8 cellular contexts compared by ENCODE assay signal in the genomic region with DNA sequence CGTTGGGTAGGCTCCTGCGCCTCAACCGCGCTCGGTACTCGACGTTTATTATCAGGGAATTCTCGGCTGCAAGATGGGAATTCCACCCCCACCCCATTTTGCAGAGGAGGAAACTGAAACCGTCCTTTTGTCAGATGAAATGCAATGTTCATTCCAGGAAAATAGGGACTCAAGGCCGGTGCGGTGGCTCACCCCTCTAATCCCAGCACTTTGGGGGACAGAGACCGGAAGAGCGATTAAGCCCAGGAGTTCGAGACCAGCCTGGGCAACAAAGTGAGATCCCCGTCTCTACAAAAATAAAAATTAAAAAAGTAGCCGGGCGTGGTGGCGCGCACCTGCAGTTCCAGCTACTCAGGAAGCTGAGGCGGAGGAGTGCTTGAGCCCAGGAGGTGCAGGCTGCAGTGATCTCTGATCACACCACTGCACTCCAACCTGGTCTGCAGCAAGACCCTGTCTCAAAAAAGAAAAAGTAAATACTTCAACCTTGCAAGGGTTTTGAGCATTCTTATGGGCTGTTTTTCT. TPM values are rescaled to one million over a fixed set of nuclear protein-coding genes. Genes with fewer than 3 reads are reported as not detected.
DNase-seq lines count a peak whose midpoint lies in the region; ATAC-seq and TF ChIP-seq lines count a peak whose summit lies in the region.

No MANE protein-coding gene starts in this region.

- peak overlapping the region; percentile 98 for H3K4me3 ChIP-seq in adipocyte (ENCODE audit: low read length)
- peak overlapping the region; percentile 69 to 79 for H3K4me3 ChIP-seq in left lung
- H3K4me3 ChIP-seq in tibial nerve = peak overlapping the region; percentile 61 to 80 (median 74)

- no peaks in the 10 kb centered on the region for H3K27me3 Mint-ChIP-seq in activated T-cell treated with anti-CD3 and anti-CD28 coated beads, Interleukin-2, amount 50 U/mL, for 72 hours (ENCODE audit: low read depth)

- no peaks in the 10 kb centered on the region for H3K27me3 ChIP-seq in adipocyte (replicated peaks; ENCODE audit: control insufficient read depth, insufficient read depth, low read length)
- H3K27me3 ChIP-seq in left lung = no peaks in the 10 kb centered on the region
- H3K27me3 ChIP-seq in tibial nerve = no peaks in the 10 kb centered on the region

- intact Hi-C loops in left lung (cut with DNase I) = no loop called here

- no peaks in the 10 kb centered on the region for H3K9me3 Mint-ChIP-seq in activated T-cell treated with anti-CD3 and anti-CD28 coated beads, Interleukin-2, amount 50 U/mL, for 72 hours

- H3K4me1 Mint-ChIP-seq in activated T-cell treated with anti-CD3 and anti-CD28 coated beads, Interleukin-2, amount 50 U/mL, for 72 hours (ENCODE audit: low read depth) = peaks cover 16% of the 10 kb centered on the region

- peak overlapping the region; percentile 93 to 98 for H3K4me3 Mint-ChIP-seq in activated T-cell treated with anti-CD3 and anti-CD28 coated beads, Interleukin-2, amount 50 U/mL, for 72 hours

- H3K9me3 ChIP-seq in adipocyte (ENCODE audit: control insufficient read depth, low read length) (no peaks in the 10 kb centered on the region), left lung (no peaks in the 10 kb centered on the region), tibial nerve (no peaks in the 10 kb centered on the region)

- H3K27ac ChIP-seq in left lung (peak overlapping the region; percentile 97 to 99), tibial nerve (peak overlapping the region; percentile 84 to 97 (median 91))

- TF ChIP-seq CTCF in left lung (IDR thresholded peaks at IDR 0.05) = no peak
- TF ChIP-seq CTCF in tibial nerve (IDR thresholded peaks at IDR 0.05) = no peak

- no peak for ATAC-seq in activated T-cell treated with anti-CD3 and anti-CD28 coated beads, Interleukin-2, amount 50 U/mL, for 72 hours (replicated peaks in 1 of 2)
- ATAC-seq in left lung (no peak), HG02852 (IDR thresholded peaks at IDR 0.05; ENCODE audit: unreplicated experiment) (no peak), GM21786 (IDR thresholded peaks at IDR 0.05; ENCODE audit: unreplicated experiment) (no peak)

- H3K27ac Mint-ChIP-seq in activated T-cell treated with anti-CD3 and anti-CD28 coated beads, Interleukin-2, amount 50 U/mL, for 72 hours = peak overlapping the region; percentile 86

- H3K4me1 ChIP-seq in adipocyte (ENCODE audit: control insufficient read depth, insufficient read depth, low read length) = peaks cover 29% of the 10 kb centered on the region
- peaks cover 20 to 41% of the 10 kb centered on the region in 2 donors for H3K4me1 ChIP-seq in left lung
- peaks cover 5 to 38% (median 12%) of the 10 kb centered on the region in 4 donors for H3K4me1 ChIP-seq in tibial nerve

- peaks cover 8 to 17% of the 10 kb centered on the region in 2 donors for H3K36me3 Mint-ChIP-seq in activated T-cell treated with anti-CD3 and anti-CD28 coated beads, Interleukin-2, amount 50 U/mL, for 72 hours (ENCODE audit: insufficient read depth in 2 of 2)

- peaks cover 7% of the 10 kb centered on the region for H3K36me3 ChIP-seq in adipocyte (ENCODE audit: control insufficient read depth, insufficient read depth, low read length, severe bottlenecking)
- peaks cover 0 to 18% of the 10 kb centered on the region in 2 donors for H3K36me3 ChIP-seq in left lung
- H3K36me3 ChIP-seq in tibial nerve = peaks cover 0 to 16% (median 5%) of the 10 kb centered on the region in 3 donors

- 16 to 24% methylated on average over 20 of the region's 20 CpGs for WGBS in tibial nerve, 2 donors

- DNase-seq in activated T-cell treated with anti-CD3 and anti-CD28 coated beads, Interleukin-2, amount 50 U/mL, for 72 hours = no peak
- DNase-seq in activated T-cell treated with anti-CD3 and anti-CD28 coated beads, Interleukin-2, amount 50 U/mL, for 48 hours = no peak
- DNase-seq in adipocyte (ENCODE audit: low read depth) (no peak), left lung (no peak), tibial nerve (ENCODE audit: low spot score in 2 of 2) (no peak), anterior cingulate cortex (lab: John Stamatoyannopoulos, UW) (no peak)

- TF ChIP-seq EP300 in tibial nerve (IDR thresholded peaks at IDR 0.05) = no peak

- no peak for TF ChIP-seq POLR2A in tibial nerve (IDR thresholded peaks at IDR 0.05)

- H3K9ac ChIP-seq in adipocyte (ENCODE audit: low read length) = peak overlapping the region; percentile 96

RNA-seq across cellular contexts. Expression of gene RFC2, which starts 0.7 kb away (rescaled TPM):
- 10 to 100 TPM; 62.9 to 95.3 TPM for total RNA-seq in activated T-cell treated with anti-CD3 and anti-CD28 coated beads, Interleukin-2, amount 50 U/mL, for 72 hours
- total RNA-seq in left lung (10 to 100 TPM; 17.0 to 24.5 TPM), tibial nerve (10 to 100 TPM in 3 of 4 donors, 1 to 10 TPM in 1; 8.4 to 25.1 (median 14.1) TPM)

RNA-seq across cellular contexts. Expression of gene CLIP2, which starts 34.3 kb away (rescaled TPM):
- 1 to 10 TPM; 2.4 to 3.2 TPM for total RNA-seq in activated T-cell treated with anti-CD3 and anti-CD28 coated beads, Interleukin-2, amount 50 U/mL, for 72 hours
- total RNA-seq in left lung (10 to 100 TPM; 20.6 to 23.2 TPM), tibial nerve (10 to 100 TPM; 42.0 to 48.3 (median 46.3) TPM)

RNA-seq across cellular contexts. Expression of gene LAT2, which starts 45.1 kb away (rescaled TPM):
- total RNA-seq in activated T-cell treated with anti-CD3 and anti-CD28 coated beads, Interleukin-2, amount 50 U/mL, for 72 hours = 1 to 10 TPM; 3.7 to 7.6 TPM
- total RNA-seq in left lung = 10 to 100 TPM; 17.1 to 64.7 TPM
- total RNA-seq in tibial nerve = 10 to 100 TPM in 2 of 4 donors, 1 to 10 TPM in 2; 5.1 to 15.3 (median 8.9) TPM

Comparison
In these comparisons a context has a peak if more than half of its experiments do, and no peak if none do; other contexts are left out.
1. RNA of gene CLIP2, which starts 34.3 kb away (total RNA-seq): 42.0 to 48.3 TPM in tibial nerve and 20.6 to 23.2 TPM in left lung; 2.4 to 3.2 TPM in activated T-cell treated with anti-CD3 and anti-CD28 coated beads, Interleukin-2, amount 50 U/mL, for 72 hours; every median in the first group is over 4 times any median in the second.
2. Peak in every context shown above with its lines, with median percentiles within 50 percentile points of each other: H3K4me3 ChIP-seq.